In genomic region chr11:115287266-115287665, GRCh38 we compare ENCODE assay signal across 18 cellular contexts.
"Had no signal": no experiment of that assay in that cellular context is flagged by ENCODE, and none has a peak within 500 bp of the region (broad histone marks: within the 10 kb centered on the region; RNA-seq: fewer than 3 reads in every experiment).

No MANE protein-coding gene starts in this region.

- H3K4me3 Mint-ChIP-seq: activated B cell treated with CpG ODN at 0.5 μM for 24 hours; activated CD4-positive, alpha-beta T cell treated with anti-CD3 and anti-CD28 coated beads, Interleukin-2, amount 10 ng/mL, durations not matched to agents 24 days and 14 days; activated T-helper 1 cell treated with anti-CD3 and anti-CD28 coated beads, Interleukin-12 subunit alpha, Interleukin-12 subunit beta, Interleukin-2, Interleukin-4 antibody, amounts not matched to agents 30 ng/mL and 10 ng/mL and 1 ng/mL, durations not matched to agents 14 hours and 24 hours and 36 hours; dendritic cell treated with granulocyte-macrophage colony-stimulating factor and Interleukin-4, amounts not matched to agents 40 ng/mL and 50 ng/mL, for 4 days; effector memory CD8-positive, alpha-beta T cell had no signal

- ATAC-seq: body of pancreas; effector memory CD8-positive, alpha-beta T cell; gastroesophageal sphincter; stimulated activated naive CD8-positive, alpha-beta T cell treated with anti-CD3 and anti-CD28 coated beads, Interleukin-15, Interleukin-2, amounts not matched to agents 100 U/mL and 50 U/mL, for 24 hours had no signal

- H3K36me3 ChIP-seq: adrenal gland, gastroesophageal sphincter, suprapubic skin had no signal

- H3K4me3 ChIP-seq: adrenal gland, body of pancreas, gastroesophageal sphincter, suprapubic skin had no signal

- H3K9me3 Mint-ChIP-seq: activated B cell treated with CpG ODN at 0.5 μM for 24 hours; activated CD4-positive, alpha-beta T cell treated with anti-CD3 and anti-CD28 coated beads, Interleukin-2, amount 10 ng/mL, durations not matched to agents 24 days and 14 days; activated T-helper 1 cell treated with anti-CD3 and anti-CD28 coated beads, Interleukin-12 subunit alpha, Interleukin-12 subunit beta, Interleukin-2, Interleukin-4 antibody, amounts not matched to agents 30 ng/mL and 10 ng/mL and 1 ng/mL, durations not matched to agents 14 hours and 24 hours and 36 hours; dendritic cell treated with granulocyte-macrophage colony-stimulating factor and Interleukin-4, amounts not matched to agents 40 ng/mL and 50 ng/mL, for 4 days; effector memory CD8-positive, alpha-beta T cell had no signal

- H3K27me3 ChIP-seq: adrenal gland, body of pancreas, gastroesophageal sphincter, suprapubic skin had no signal

- H3K9me3 ChIP-seq: adrenal gland, body of pancreas, gastroesophageal sphincter, suprapubic skin had no signal

- DNase-seq: activated B cell treated with CpG ODN at 0.5 μM for 24 hours; activated CD4-positive, alpha-beta T cell treated with anti-CD3 and anti-CD28 coated beads, Interleukin-2, amount 10 ng/mL, durations not matched to agents 24 days and 14 days; activated naive CD4-positive, alpha-beta T cell treated with anti-CD3 and anti-CD28 coated beads, Interleukin-2, amount 50 U/mL, for 16 hours; adrenal gland; body of pancreas; cerebellar nuclear complex; effector memory CD8-positive, alpha-beta T cell; hippocampal formation; midbrain; retina; stimulated activated CD4-positive, alpha-beta T cell treated with anti-CD3 and anti-CD28 coated beads, Interleukin-4, amount 100 ng/mL, for 1 hour; stimulated activated CD8-positive, alpha-beta memory T cell treated with anti-CD3 and anti-CD28 coated beads, Interleukin-4, amount 100 ng/mL, for 48 hours; stimulated activated naive CD8-positive, alpha-beta T cell treated with anti-CD3 and anti-CD28 coated beads, Interleukin-15, Interleukin-2, amounts not matched to agents 100 U/mL and 50 U/mL, for 24 hours had no signal

- H3K27me3 Mint-ChIP-seq: activated B cell treated with CpG ODN at 0.5 μM for 24 hours; dendritic cell treated with granulocyte-macrophage colony-stimulating factor and Interleukin-4, amounts not matched to agents 40 ng/mL and 50 ng/mL, for 4 days; effector memory CD8-positive, alpha-beta T cell had no signal

- H3K27ac ChIP-seq: adrenal gland, body of pancreas, gastroesophageal sphincter, parathyroid adenoma, suprapubic skin had no signal

- H3K27ac Mint-ChIP-seq: activated B cell treated with CpG ODN at 0.5 μM for 24 hours; activated CD4-positive, alpha-beta T cell treated with anti-CD3 and anti-CD28 coated beads, Interleukin-2, amount 10 ng/mL, durations not matched to agents 24 days and 14 days; activated T-helper 1 cell treated with anti-CD3 and anti-CD28 coated beads, Interleukin-12 subunit alpha, Interleukin-12 subunit beta, Interleukin-2, Interleukin-4 antibody, amounts not matched to agents 30 ng/mL and 10 ng/mL and 1 ng/mL, durations not matched to agents 14 hours and 24 hours and 36 hours; dendritic cell treated with granulocyte-macrophage colony-stimulating factor and Interleukin-4, amounts not matched to agents 40 ng/mL and 50 ng/mL, for 4 days had no signal

- H3K4me1 ChIP-seq: body of pancreas, gastroesophageal sphincter, suprapubic skin had no signal

- H3K4me1 Mint-ChIP-seq: activated B cell treated with CpG ODN at 0.5 μM for 24 hours; activated CD4-positive, alpha-beta T cell treated with anti-CD3 and anti-CD28 coated beads, Interleukin-2, amount 10 ng/mL, durations not matched to agents 24 days and 14 days had no signal
